9 cellular contexts compared by ENCODE assay signal in genomic region chr10:118613863-118614262, GRCh38. TPM values are rescaled to one million over a fixed set of nuclear protein-coding genes. Genes with fewer than 3 reads are reported as not detected.
"Had no signal": no experiment of that assay in that cellular context is flagged by ENCODE, and none has a peak within 500 bp of the region (broad histone marks: within the 10 kb centered on the region; RNA-seq: fewer than 3 reads in every experiment).

No MANE protein-coding gene starts in this region.

RNA-seq across cellular contexts. Expression of gene PRLHR, which starts 18.4 kb away (rescaled TPM):
- total RNA-seq: LHCN-M2, MCF 10A, NCI-H460, OCI-LY7, PC-9, Right ventricle myocardium inferior, RPMI7951, SJCRH30, SK-MEL-5 had no signal
